In the genomic region with DNA sequence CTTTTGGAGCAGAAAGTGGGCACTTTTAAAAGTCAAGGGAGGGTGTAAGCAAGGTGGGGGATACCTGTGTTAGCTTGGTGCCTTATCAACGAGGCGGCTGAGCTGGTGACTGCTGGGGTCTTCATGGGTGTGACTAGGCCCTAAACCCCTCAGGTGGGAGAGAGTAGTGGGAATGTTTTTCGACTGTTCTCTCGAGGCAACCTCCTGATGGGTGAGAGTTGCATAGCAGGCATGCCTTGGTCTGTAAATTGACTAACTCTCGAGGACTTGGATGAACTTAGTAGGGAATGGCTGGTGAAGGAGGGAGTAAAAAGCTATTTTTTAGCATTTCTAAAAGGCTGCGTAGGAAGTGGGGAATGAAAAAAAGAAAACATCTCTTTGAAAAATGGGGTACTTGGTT, we compare ENCODE assay signal across 14 cellular contexts.
DNase-seq lines count a peak whose midpoint lies in the region; ATAC-seq and TF ChIP-seq lines count a peak whose summit lies in the region.
"Had no signal": no experiment of that assay in that cellular context is flagged by ENCODE, and none has a peak within 500 bp of the region (broad histone marks: within the 10 kb centered on the region; RNA-seq: fewer than 3 reads in every experiment).

No MANE protein-coding gene starts in this region.

- POLR2A ChIA-PET in WTC11 (lab: Charles Lee): interaction anchor here (0.7 kb wide), 1 partner anchor 229 kb away, joined by 3 read pairs; no protein-coding TSS in a partner anchor

- no peak overlapping the region for H3K27ac Mint-ChIP-seq in GM23338
- H3K27ac Mint-ChIP-seq in WTC11: no peak overlapping the region
- H3K27ac Mint-ChIP-seq: CD4-positive, alpha-beta memory T cell had no signal

- WGBS in gastroesophageal sphincter (ENCODE audit: low coverage in 1 of 2), 2 donors: 83 to 89% methylated on average over 1 to 3 of the region's 6 CpGs
- WGBS in sigmoid colon, 2 donors: 84 to 88% methylated on average over 6 of the region's 6 CpGs

- no peaks in the 10 kb centered on the region for H3K9me3 Mint-ChIP-seq in GM23338
- no peaks in the 10 kb centered on the region for H3K9me3 Mint-ChIP-seq in WTC11
- H3K9me3 Mint-ChIP-seq: CD4-positive, alpha-beta memory T cell; HFFc6 had no signal

- intact Hi-C loops in sigmoid colon (cut with DNase I): no loop called here

- no peak for DNase-seq in GM23338 (ENCODE audit: low spot score)
- DNase-seq in WTC11 (ENCODE audit: low spot score): no peak
- no peak for DNase-seq in sigmoid colon
- no peak for DNase-seq in putamen (ENCODE audit: low spot score)
- DNase-seq: BE2C; CD4-positive, alpha-beta memory T cell; DMS79; HCEC 1CT; HFFc6 had no signal

- H3K27me3 Mint-ChIP-seq in GM23338 (ENCODE audit: insufficient read depth, low read depth, poor library complexity) (no peaks in the 10 kb centered on the region), WTC11 (ENCODE audit: low read depth) (no peaks in the 10 kb centered on the region)
- H3K27me3 Mint-ChIP-seq: CD4-positive, alpha-beta memory T cell had no signal

- H3K4me1 Mint-ChIP-seq in GM23338: peaks cover 17% of the 10 kb centered on the region
- H3K4me1 Mint-ChIP-seq in WTC11: peaks cover 10% of the 10 kb centered on the region

- TF ChIP-seq CTCF in GM23338 (conservative IDR thresholded peaks at IDR 0.05; ENCODE audit: low read depth in 2 of 2) (no peak), WTC11 (IDR thresholded peaks at IDR 0.05) (no peak), gastroesophageal sphincter (IDR thresholded peaks at IDR 0.05) (no peak), sigmoid colon (IDR thresholded peaks at IDR 0.05) (no peak)

- H4K20me1 ChIP-seq in GM23338 (replicated peaks; ENCODE audit: insufficient read depth): no peaks in the 10 kb centered on the region

- TF ChIP-seq POLR2A in gastroesophageal sphincter (IDR thresholded peaks at IDR 0.05) (no peak), sigmoid colon (IDR thresholded peaks at IDR 0.05) (no peak)

- no peak overlapping the region for H3K4me2 ChIP-seq in GM23338
- H3K4me2 ChIP-seq: A549 had no signal

- no peak overlapping the region for H2AFZ ChIP-seq in GM23338

- no peaks in the 10 kb centered on the region for H3K9me2 ChIP-seq in GM23338 (ENCODE audit: insufficient read depth)

- H3K4me1 ChIP-seq in GM23338 (ENCODE audit: insufficient read depth) (no peaks in the 10 kb centered on the region), gastroesophageal sphincter (peaks cover 52 to 100% (median 56%) of the 10 kb centered on the region in 3 donors), sigmoid colon (peaks cover 0 to 94% (median 86%) of the 10 kb centered on the region in 4 donors)
- H3K4me1 ChIP-seq: A549 had no signal

- no peak for TF ChIP-seq EP300 in gastroesophageal sphincter (IDR thresholded peaks at IDR 0.05)
- no peak for TF ChIP-seq EP300 in sigmoid colon (IDR thresholded peaks at IDR 0.05)

- no peaks in the 10 kb centered on the region for H3K27me3 ChIP-seq in GM23338 (ENCODE audit: insufficient read depth)
- H3K27me3 ChIP-seq in gastroesophageal sphincter: no peaks in the 10 kb centered on the region
- no peaks in the 10 kb centered on the region for H3K27me3 ChIP-seq in sigmoid colon
- H3K27me3 ChIP-seq: BE2C had no signal

- H3K79me2 ChIP-seq in GM23338 (replicated peaks; ENCODE audit: insufficient read depth): no peaks in the 10 kb centered on the region

- H3K4me3 ChIP-seq in GM23338 (no peak overlapping the region), gastroesophageal sphincter (no peak overlapping the region), sigmoid colon (no peak overlapping the region)
- H3K4me3 ChIP-seq: A549 had no signal

- H3K36me3 ChIP-seq in GM23338 (ENCODE audit: insufficient read depth) (no peaks in the 10 kb centered on the region), gastroesophageal sphincter (no peaks in the 10 kb centered on the region), sigmoid colon (no peaks in the 10 kb centered on the region)
- H3K36me3 ChIP-seq: BE2C had no signal

- no peak overlapping the region for H3K4me3 Mint-ChIP-seq in GM23338
- no peak overlapping the region for H3K4me3 Mint-ChIP-seq in WTC11
- H3K4me3 Mint-ChIP-seq: CD4-positive, alpha-beta memory T cell; HFFc6 had no signal

- H3K36me3 Mint-ChIP-seq in GM23338 (ENCODE audit: low read depth): no peaks in the 10 kb centered on the region
- H3K36me3 Mint-ChIP-seq in WTC11: no peaks in the 10 kb centered on the region

- H3K27ac ChIP-seq in GM23338 (ENCODE audit: low read depth) (no peak overlapping the region), gastroesophageal sphincter (peak overlapping the region; percentile 17 to 83 (median 60)), sigmoid colon (peak overlapping the region; percentile 71 to 81 (median 78))
- H3K27ac ChIP-seq: A549, C4-2B had no signal

- H3F3A ChIP-seq in GM23338 (replicated peaks; ENCODE audit: low read depth): no peaks in the 10 kb centered on the region

- ATAC-seq in GM23338 (peak; percentile 61), WTC11 (peak; percentile 69), gastroesophageal sphincter (no peak), HG02759 (IDR thresholded peaks at IDR 0.05; ENCODE audit: unreplicated experiment) (no peak)
- ATAC-seq: A549, HepG2 had no signal

- CTCF ChIA-PET in WTC11 (lab: Charles Lee): interaction anchor here (1.9 kb wide), 1 partner anchor 55 kb away, joined by 7 read pairs; no protein-coding TSS in a partner anchor

- no peaks in the 10 kb centered on the region for H3K9me3 ChIP-seq in gastroesophageal sphincter
- no peaks in the 10 kb centered on the region for H3K9me3 ChIP-seq in sigmoid colon
- H3K9me3 ChIP-seq: A549, BE2C had no signal

TF ChIP-seq in GM23338, 12 proteins besides CTCF, POLR2A, EP300 and RAD21:
- TF ChIP-seq ZNF331 (CRISPR knock-in tag; IDR thresholded peaks at IDR 0.05; ENCODE audit: low read depth) (no peak), STAT1 (IDR thresholded peaks at IDR 0.05; ENCODE audit: unreplicated experiment) (no peak)
- TF ChIP-seq, protein P1, sequence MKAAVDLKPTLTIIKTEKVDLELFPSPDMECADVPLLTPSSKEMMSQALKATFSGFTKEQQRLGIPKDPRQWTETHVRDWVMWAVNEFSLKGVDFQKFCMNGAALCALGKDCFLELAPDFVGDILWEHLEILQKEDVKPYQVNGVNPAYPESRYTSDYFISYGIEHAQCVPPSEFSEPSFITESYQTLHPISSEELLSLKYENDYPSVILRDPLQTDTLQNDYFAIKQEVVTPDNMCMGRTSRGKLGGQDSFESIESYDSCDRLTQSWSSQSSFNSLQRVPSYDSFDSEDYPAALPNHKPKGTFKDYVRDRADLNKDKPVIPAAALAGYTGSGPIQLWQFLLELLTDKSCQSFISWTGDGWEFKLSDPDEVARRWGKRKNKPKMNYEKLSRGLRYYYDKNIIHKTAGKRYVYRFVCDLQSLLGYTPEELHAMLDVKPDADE (IDR thresholded peaks at IDR 0.05): no peak

TF ChIP-seq in WTC11, 78 proteins besides CTCF, POLR2A, EP300 and RAD21:
- TF ChIP-seq ZBTB21 (CRISPR knock-in tag; IDR thresholded peaks at IDR 0.05; ENCODE audit: borderline replicate concordance) (no peak), ZNF423 (CRISPR knock-in tag; IDR thresholded peaks at IDR 0.05) (no peak), ZNF219 (CRISPR knock-in tag; IDR thresholded peaks at IDR 0.05; ENCODE audit: borderline replicate concordance) (no peak), ZNF671 (CRISPR knock-in tag; IDR thresholded peaks at IDR 0.05) (no peak), PRRX2 (CRISPR knock-in tag; IDR thresholded peaks at IDR 0.05) (no peak)

Comparison
In these comparisons a context has a peak if more than half of its experiments do, and no peak if none do; other contexts are left out.
1. ATAC-seq: peak in GM23338 (single experiment) and WTC11 (single experiment); none in gastroesophageal sphincter (single experiment) and HG02759 (single experiment).